Comparison of ENCODE assay signal across 22 cellular contexts in genomic region chr5:143374496-143375217, GRCh38. TPM values are rescaled to one million over a fixed set of nuclear protein-coding genes. Genes with fewer than 3 reads are reported as not detected.
DNase-seq lines count a peak whose midpoint lies in the region; ATAC-seq and TF ChIP-seq lines count a peak whose summit lies in the region.
"Had no signal": no experiment of that assay in that cellular context is flagged by ENCODE, and none has a peak within 500 bp of the region (broad histone marks: within the 10 kb centered on the region; RNA-seq: fewer than 3 reads in every experiment).

No MANE protein-coding gene starts in this region.

- no peak overlapping the region for H2AFZ ChIP-seq in neural progenitor cell (replicated peaks)

- no peak overlapping the region for H3K4me3 Mint-ChIP-seq in activated CD4-positive, alpha-beta T cell treated with anti-CD3 and anti-CD28 coated beads for 36 hours
- no peak overlapping the region for H3K4me3 Mint-ChIP-seq in activated CD4-positive, alpha-beta T cell treated with anti-CD3 and anti-CD28 coated beads, Interleukin-2, amount 10 ng/mL, durations not matched to agents 7 days and 5 days
- H3K4me3 Mint-ChIP-seq in WTC11 (no peak overlapping the region), neural progenitor cell (no peak overlapping the region)
- H3K4me3 Mint-ChIP-seq: nephron progenitor cell had no signal

- peaks cover 12 to 16% of the 10 kb centered on the region in 2 experiments for H3K4me1 ChIP-seq in neutrophil (ENCODE audit: control insufficient read depth in 1 of 2, insufficient read depth in 1 of 2, low read depth in 1 of 2, low read length in 1 of 2)
- peaks cover 31% of the 10 kb centered on the region for H3K4me1 ChIP-seq in foreskin keratinocyte
- no peaks in the 10 kb centered on the region for H3K4me1 ChIP-seq in neural progenitor cell

- H3K4me1 Mint-ChIP-seq in activated CD4-positive, alpha-beta T cell treated with anti-CD3 and anti-CD28 coated beads for 36 hours = peaks cover 71% of the 10 kb centered on the region
- H3K4me1 Mint-ChIP-seq in activated CD4-positive, alpha-beta T cell treated with anti-CD3 and anti-CD28 coated beads, Interleukin-2, amount 10 ng/mL, durations not matched to agents 7 days and 5 days = peaks cover 22% of the 10 kb centered on the region
- H3K4me1 Mint-ChIP-seq in WTC11 = peaks cover 26% of the 10 kb centered on the region
- H3K4me1 Mint-ChIP-seq in neural progenitor cell = no peaks in the 10 kb centered on the region

- H3K9ac ChIP-seq in neural progenitor cell = no peak overlapping the region

- H3K9me3 ChIP-seq in neutrophil = no peaks in the 10 kb centered on the region
- no peaks in the 10 kb centered on the region for H3K9me3 ChIP-seq in neural progenitor cell (ENCODE audit: low read depth)
- H3K9me3 ChIP-seq: left ventricle myocardium inferior, suprapubic skin had no signal

- H3K27ac Mint-ChIP-seq in activated CD4-positive, alpha-beta T cell treated with anti-CD3 and anti-CD28 coated beads for 36 hours = no peak overlapping the region
- no peak overlapping the region for H3K27ac Mint-ChIP-seq in activated CD4-positive, alpha-beta T cell treated with anti-CD3 and anti-CD28 coated beads, Interleukin-2, amount 10 ng/mL, durations not matched to agents 7 days and 5 days
- H3K27ac Mint-ChIP-seq in WTC11 (0 out of 2 replicates have a peak overlapping the region, but pooled peaks have one; percentile 15), neural progenitor cell (no peak overlapping the region)
- H3K27ac Mint-ChIP-seq: nephron progenitor cell, progenitor cell of endocrine pancreas had no signal

- CTCF ChIA-PET in activated CD4-positive, alpha-beta T cell treated with anti-CD3 and anti-CD28 coated beads for 36 hours (lab: Charles Lee) = interaction anchor here (1.4 kb wide), 1 partner anchor 29 kb away, joined by 3 read pairs; no protein-coding TSS in a partner anchor
- CTCF ChIA-PET in activated CD4-positive, alpha-beta T cell treated with anti-CD3 and anti-CD28 coated beads, Interleukin-2, amount 10 ng/mL, durations not matched to agents 7 days and 5 days (lab: Charles Lee) = interaction anchor here (0.9 kb wide), 1 partner anchor 287 kb away, joined by 3 read pairs; no protein-coding TSS in a partner anchor
- CTCF ChIA-PET in WTC11 (lab: Charles Lee) = no interaction called here

- no peaks in the 10 kb centered on the region for H4K20me1 ChIP-seq in neural progenitor cell (ENCODE audit: low read depth)

- no peak overlapping the region for H3K4me2 ChIP-seq in neural progenitor cell

- peak overlapping the region; percentile 8 for H3K27ac ChIP-seq in neutrophil
- H3K27ac ChIP-seq in foreskin keratinocyte = no peak overlapping the region
- no peak overlapping the region for H3K27ac ChIP-seq in neural progenitor cell
- H3K27ac ChIP-seq: 22Rv1, left ventricle myocardium inferior, RWPE1, suprapubic skin had no signal

- peak; percentile 90 for ATAC-seq in activated CD4-positive, alpha-beta T cell treated with anti-CD3 and anti-CD28 coated beads for 36 hours
- ATAC-seq in WTC11 = no peak
- ATAC-seq in foreskin keratinocyte = no peak

- H3F3A ChIP-seq in neural progenitor cell (ENCODE audit: low read depth) = no peaks in the 10 kb centered on the region

- peaks cover 12% of the 10 kb centered on the region for H3K36me3 Mint-ChIP-seq in activated CD4-positive, alpha-beta T cell treated with anti-CD3 and anti-CD28 coated beads for 36 hours (ENCODE audit: low read depth)
- peaks cover 40% of the 10 kb centered on the region for H3K36me3 Mint-ChIP-seq in activated CD4-positive, alpha-beta T cell treated with anti-CD3 and anti-CD28 coated beads, Interleukin-2, amount 10 ng/mL, durations not matched to agents 7 days and 5 days (ENCODE audit: low read depth)
- H3K36me3 Mint-ChIP-seq in WTC11 (no peaks in the 10 kb centered on the region), neural progenitor cell (no peaks in the 10 kb centered on the region)

- H3K27me3 ChIP-seq in neutrophil (no peaks in the 10 kb centered on the region), foreskin keratinocyte (no peaks in the 10 kb centered on the region), neural progenitor cell (no peaks in the 10 kb centered on the region)
- H3K27me3 ChIP-seq: suprapubic skin had no signal

- H3K4me3 ChIP-seq in neutrophil (ENCODE audit: low read depth in 1 of 2, low read length in 1 of 2) (no peak overlapping the region), neural progenitor cell (no peak overlapping the region)
- H3K4me3 ChIP-seq: left ventricle myocardium inferior, suprapubic skin had no signal

- H3K9me3 Mint-ChIP-seq in activated CD4-positive, alpha-beta T cell treated with anti-CD3 and anti-CD28 coated beads for 36 hours (ENCODE audit: low read depth) = no peaks in the 10 kb centered on the region
- H3K9me3 Mint-ChIP-seq in activated CD4-positive, alpha-beta T cell treated with anti-CD3 and anti-CD28 coated beads, Interleukin-2, amount 10 ng/mL, durations not matched to agents 7 days and 5 days = no peaks in the 10 kb centered on the region
- no peaks in the 10 kb centered on the region for H3K9me3 Mint-ChIP-seq in WTC11
- no peaks in the 10 kb centered on the region for H3K9me3 Mint-ChIP-seq in neural progenitor cell
- H3K9me3 Mint-ChIP-seq: nephron progenitor cell had no signal

- H3K36me3 ChIP-seq in neutrophil = no peaks in the 10 kb centered on the region
- H3K36me3 ChIP-seq in neural progenitor cell = no peaks in the 10 kb centered on the region
- H3K36me3 ChIP-seq: left ventricle myocardium inferior, suprapubic skin had no signal

- DNase-seq in activated CD4-positive, alpha-beta T cell treated with anti-CD3 and anti-CD28 coated beads for 36 hours = peak; percentile 29
- DNase-seq in activated CD4-positive, alpha-beta T cell treated with anti-CD3 and anti-CD28 coated beads, Interleukin-2, amount 10 ng/mL, durations not matched to agents 7 days and 5 days = no peak
- DNase-seq in G401 (ENCODE audit: low spot score) (peak; percentile 70), WTC11 (ENCODE audit: low spot score) (no peak), foreskin keratinocyte (no peak), neural progenitor cell (ENCODE audit: low spot score) (no peak)
- DNase-seq in stimulated activated CD8-positive, alpha-beta memory T cell treated with anti-CD3 and anti-CD28 coated beads, Interleukin-4, amount 100 ng/mL, for 48 hours = no peak
- DNase-seq: activated naive CD4-positive, alpha-beta T cell; effector memory CD4-positive, alpha-beta T cell; left ventricle myocardium inferior; NCI-H146; NCI-H2171; NCI-H526 treated with DMSO at 0.1 percent for 48 hours; nephron progenitor cell; small intestine; stimulated activated CD4-positive, alpha-beta T cell treated with anti-CD3 and anti-CD28 coated beads, Interleukin-4, amount 100 ng/mL, for 24 hours; T1000 had no signal

- H3K27me3 Mint-ChIP-seq in activated CD4-positive, alpha-beta T cell treated with anti-CD3 and anti-CD28 coated beads for 36 hours = no peaks in the 10 kb centered on the region
- no peaks in the 10 kb centered on the region for H3K27me3 Mint-ChIP-seq in activated CD4-positive, alpha-beta T cell treated with anti-CD3 and anti-CD28 coated beads, Interleukin-2, amount 10 ng/mL, durations not matched to agents 7 days and 5 days
- H3K27me3 Mint-ChIP-seq in WTC11 (ENCODE audit: low read depth) (no peaks in the 10 kb centered on the region), neural progenitor cell (ENCODE audit: insufficient read depth, low read depth) (no peaks in the 10 kb centered on the region)
- H3K27me3 Mint-ChIP-seq: progenitor cell of endocrine pancreas had no signal

- POLR2A ChIA-PET in activated CD4-positive, alpha-beta T cell treated with anti-CD3 and anti-CD28 coated beads for 36 hours (lab: Charles Lee) = interaction anchor here (0.5 to 0.7 kb wide), 3 partner anchors 12 to 729 kb away, joined by 3 to 6 read pairs (median 5); no protein-coding TSS in a partner anchor
- POLR2A ChIA-PET in activated CD4-positive, alpha-beta T cell treated with anti-CD3 and anti-CD28 coated beads, Interleukin-2, amount 10 ng/mL, durations not matched to agents 7 days and 5 days (lab: Charles Lee) = no interaction called here
- POLR2A ChIA-PET in WTC11 (lab: Charles Lee) = interaction anchor here (0.7 kb wide), 1 partner anchor 288 kb away, joined by 3 read pairs; no protein-coding TSS in a partner anchor

- in situ Hi-C loops in G401 (cut with HindIII; ENCODE audit: low sequenced_read_pairs) = no loop called here

- intact Hi-C loops in activated CD4-positive, alpha-beta T cell treated with anti-CD3 and anti-CD28 coated beads for 36 hours (cut with DNase I, micrococcal nuclease) = no loop called here

- no peak for TF ChIP-seq CTCF in WTC11 (IDR thresholded peaks at IDR 0.05)
- no peak for TF ChIP-seq CTCF in neutrophil (IDR thresholded peaks at IDR 0.05)
- TF ChIP-seq CTCF in foreskin keratinocyte (conservative IDR thresholded peaks at IDR 0.05) = no peak
- no peak for TF ChIP-seq CTCF in neural progenitor cell (IDR thresholded peaks at IDR 0.05)

- no peaks in the 10 kb centered on the region for H3K79me2 ChIP-seq in neural progenitor cell (ENCODE audit: low read depth)

TF ChIP-seq in WTC11, 78 proteins besides CTCF, POLR2A, EP300 and RAD21:
- TF ChIP-seq, protein P1, sequence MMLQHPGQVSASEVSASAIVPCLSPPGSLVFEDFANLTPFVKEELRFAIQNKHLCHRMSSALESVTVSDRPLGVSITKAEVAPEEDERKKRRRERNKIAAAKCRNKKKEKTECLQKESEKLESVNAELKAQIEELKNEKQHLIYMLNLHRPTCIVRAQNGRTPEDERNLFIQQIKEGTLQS (CRISPR knock-in tag; conservative IDR thresholded peaks at IDR 0.05) = no peak
- TF ChIP-seq ZNF263 (CRISPR knock-in tag; IDR thresholded peaks at IDR 0.05; ENCODE audit: low read depth) = no peak
TF ChIP-seq in WTC11: peak in this region for 0.

RNA-seq across cellular contexts. Expression of gene NR3C1, which starts 28.8 kb away (rescaled TPM):
- total RNA-seq in activated CD4-positive, alpha-beta T cell treated with anti-CD3 and anti-CD28 coated beads for 36 hours = 10 to 100 TPM; 47.1 to 53.9 TPM
- 10 to 100 TPM; 62.7 to 73.1 TPM for total RNA-seq in activated CD4-positive, alpha-beta T cell treated with anti-CD3 and anti-CD28 coated beads, Interleukin-2, amount 10 ng/mL, durations not matched to agents 7 days and 5 days
- total RNA-seq in G401 (2014; rRNA removed; shearing (Covaris generic)) = not detected in 2 replicates
- total RNA-seq in WTC11 (2021) (8.7 to 15.0 TPM (median 9.3 TPM) in 3 replicates), foreskin keratinocyte (44.7 and 46.4 TPM in 2 replicates), neural progenitor cell (ENCODE audit: low replicate concordance) (0.17 and 0.37 TPM in 2 replicates)
- polyA plus RNA-seq in foreskin keratinocyte = 10.3 and 12.2 TPM in 2 replicates

Comparison
In these comparisons a context has a peak if more than half of its experiments do, and no peak if none do; other contexts are left out.
1. DNase-seq: peak in activated CD4-positive, alpha-beta T cell treated with anti-CD3 and anti-CD28 coated beads for 36 hours (single experiment) and G401 (single experiment); none in activated CD4-positive, alpha-beta T cell treated with anti-CD3 and anti-CD28 coated beads, Interleukin-2, amount 10 ng/mL, durations not matched to agents 7 days and 5 days (single experiment), WTC11 (single experiment), stimulated activated CD8-positive, alpha-beta memory T cell treated with anti-CD3 and anti-CD28 coated beads, Interleukin-4, amount 100 ng/mL, for 48 hours (single experiment), foreskin keratinocyte (0 of 2) and neural progenitor cell (single experiment).